ENCODE assay signal across 31 cellular contexts in genomic region chr5:6574111-6574510, GRCh38.
"Had no signal": no experiment of that assay in that cellular context is flagged by ENCODE, and none has a peak within 500 bp of the region (broad histone marks: within the 10 kb centered on the region; RNA-seq: fewer than 3 reads in every experiment).

No MANE protein-coding gene starts in this region.

- H3K27ac Mint-ChIP-seq: endodermal cell; mesothelial cell of epicardium; natural killer cell treated with Interleukin-12 subunit alpha and Interleukin-12 subunit beta and Interleukin-15 and Interleukin-18, amount 100 ng/mL, for 72 hours; progenitor cell of endocrine pancreas; stimulated activated naive CD8-positive, alpha-beta T cell treated with anti-CD3 and anti-CD28 coated beads, Interleukin-15, amount 100 ng/mL, for 72 hours had no signal

- H3K4me3 ChIP-seq: dorsolateral prefrontal cortex, gastroesophageal sphincter, heart left ventricle, hepatocyte, mucosa of descending colon, pancreas, smooth muscle cell, suprapubic skin, transverse colon, upper lobe of right lung, vagina had no signal

- H3K27ac ChIP-seq: dorsolateral prefrontal cortex, epithelial cell of prostate, foreskin keratinocyte, gastroesophageal sphincter, heart left ventricle, hepatocyte, neutrophil, pancreas, suprapubic skin, transverse colon, upper lobe of right lung, vagina had no signal

- H3K27me3 Mint-ChIP-seq: natural killer cell treated with Interleukin-12 subunit alpha and Interleukin-12 subunit beta and Interleukin-15 and Interleukin-18, amount 100 ng/mL, for 72 hours had no signal

- H3K9me3 Mint-ChIP-seq: mesothelial cell of epicardium; natural killer cell treated with Interleukin-12 subunit alpha and Interleukin-12 subunit beta and Interleukin-15 and Interleukin-18, amount 100 ng/mL, for 72 hours; neural crest cell; stimulated activated naive CD8-positive, alpha-beta T cell treated with anti-CD3 and anti-CD28 coated beads, Interleukin-15, amount 100 ng/mL, for 72 hours had no signal

- ATAC-seq: esophagus mucosa; foreskin keratinocyte; gastroesophageal sphincter; left colon; mucosa of descending colon; natural killer cell treated with Interleukin-12 subunit alpha and Interleukin-12 subunit beta and Interleukin-15 and Interleukin-18, amount 100 ng/mL, for 72 hours; pancreas; sciatic nerve had no signal

- H3K4me1 Mint-ChIP-seq: endodermal cell; mesothelial cell of epicardium; naive B cell; neural crest cell; stimulated activated naive CD8-positive, alpha-beta T cell treated with anti-CD3 and anti-CD28 coated beads, Interleukin-15, amount 100 ng/mL, for 72 hours had no signal

- H3K36me3 Mint-ChIP-seq: mesothelial cell of epicardium; naive B cell; natural killer cell treated with Interleukin-12 subunit alpha and Interleukin-12 subunit beta and Interleukin-15 and Interleukin-18, amount 100 ng/mL, for 72 hours had no signal

- H3K4me3 Mint-ChIP-seq: endodermal cell; mesothelial cell of epicardium; naive B cell; natural killer cell treated with Interleukin-12 subunit alpha and Interleukin-12 subunit beta and Interleukin-15 and Interleukin-18, amount 100 ng/mL, for 72 hours; neural crest cell; stimulated activated naive CD8-positive, alpha-beta T cell treated with anti-CD3 and anti-CD28 coated beads, Interleukin-15, amount 100 ng/mL, for 72 hours had no signal

- DNase-seq: effector CD8-positive, alpha-beta T cell; endodermal cell; foreskin keratinocyte; heart left ventricle; kidney glomerular epithelial cell; left colon; mesenchymal stem cell; mucosa of descending colon; naive B cell; stimulated activated CD4-positive, alpha-beta T cell treated with anti-CD3 and anti-CD28 coated beads, Interleukin-12 subunit alpha, Interleukin-12 subunit beta, amount 100 ng/mL, for 4 hours; stimulated activated CD4-positive, alpha-beta T cell treated with anti-CD3 and anti-CD28 coated beads, Interleukin-1b, Interleukin-23, amount 100 ng/mL, for 48 hours; stimulated activated CD4-positive, alpha-beta T cell treated with anti-CD3 and anti-CD28 coated beads, Interleukin-4, amount 100 ng/mL, for 1 hour; stimulated activated CD8-positive, alpha-beta memory T cell treated with anti-CD3 and anti-CD28 coated beads, Interleukin-4, amount 100 ng/mL, for 48 hours; stimulated activated naive CD8-positive, alpha-beta T cell treated with anti-CD3 and anti-CD28 coated beads, Interleukin-15, amount 100 ng/mL, for 72 hours; transverse colon; upper lobe of right lung had no signal

- H3K27me3 ChIP-seq: foreskin keratinocyte, heart left ventricle, hepatocyte, pancreas, transverse colon, vagina had no signal

- H3K9me3 ChIP-seq: gastroesophageal sphincter, heart left ventricle, mucosa of descending colon, neutrophil, pancreas, suprapubic skin, transverse colon, upper lobe of right lung, vagina had no signal

- H3K36me3 ChIP-seq: gastroesophageal sphincter, heart left ventricle, neutrophil, pancreas, suprapubic skin, transverse colon, upper lobe of right lung, vagina had no signal

- H3K4me1 ChIP-seq: foreskin keratinocyte, gastroesophageal sphincter, pancreas, suprapubic skin, transverse colon, upper lobe of right lung, vagina had no signal
